ENCODE assay signal across 27 cellular contexts in genomic region chr7:131509087-131509486, GRCh38.
"Had no signal": no experiment of that assay in that cellular context is flagged by ENCODE, and none has a peak within 500 bp of the region (broad histone marks: within the 10 kb centered on the region; RNA-seq: fewer than 3 reads in every experiment).

No MANE protein-coding gene starts in this region.

- FAIRE-seq: small intestine had no signal

- H3K27me3 ChIP-seq: sigmoid colon had no signal

- DNase-seq: activated CD4-positive, alpha-beta T cell treated with anti-CD3 and anti-CD28 coated beads for 48 hours; activated CD4-positive, alpha-beta T cell treated with anti-CD3 and anti-CD28 coated beads, Interleukin-2, amount 50 U/mL, for 48 hours; activated CD8-positive, alpha-beta memory T cell treated with anti-CD3 and anti-CD28 coated beads for 24 hours; activated effector memory CD4-positive, alpha-beta T cell treated with anti-CD3 and anti-CD28 coated beads, Interleukin-2, amount 50 U/mL, for 16 hours; activated naive CD4-positive, alpha-beta T cell treated with anti-CD3 and anti-CD28 coated beads for 36 hours; activated T-cell treated with anti-CD3 and anti-CD28 coated beads, Interleukin-2, amount 50 U/mL, for 1 hour; esophagus squamous epithelium; foreskin melanocyte; kidney glomerular epithelial cell; lower lobe of right lung; mesendoderm; mucosa of descending colon; sigmoid colon; small intestine; stimulated activated CD4-positive, alpha-beta T cell treated with anti-CD3 and anti-CD28 coated beads, Interleukin-4, amount 100 ng/mL, for 24 hours; stimulated activated naive CD8-positive, alpha-beta T cell treated with anti-CD3 and anti-CD28 coated beads, Interleukin-15, amount 100 ng/mL, for 72 hours; substantia nigra had no signal

- H3K36me3 Mint-ChIP-seq: natural killer cell treated with Interleukin-12 subunit alpha and Interleukin-12 subunit beta and Interleukin-15 and Interleukin-18, amount 100 ng/mL, for 72 hours; type B pancreatic cell had no signal

- H3K4me1 ChIP-seq: breast epithelium had no signal

- H3K4me3 Mint-ChIP-seq: activated naive CD4-positive, alpha-beta T cell treated with anti-CD3 and anti-CD28 coated beads for 36 hours; activated T-helper 1 cell treated with anti-CD3 and anti-CD28 coated beads, Interleukin-12 subunit alpha, Interleukin-12 subunit beta, Interleukin-2, Interleukin-4 antibody, amounts not matched to agents 30 ng/mL and 10 ng/mL and 1 ng/mL, durations not matched to agents 14 hours and 24 hours and 36 hours; central memory CD8-positive, alpha-beta T cell; dendritic cell treated with granulocyte-macrophage colony-stimulating factor and Interleukin-4, amounts not matched to agents 40 ng/mL and 50 ng/mL, for 4 days; natural killer cell treated with Interleukin-12 subunit alpha and Interleukin-12 subunit beta and Interleukin-15 and Interleukin-18, amount 100 ng/mL, for 72 hours; stimulated activated memory B cell treated with anti-CD40 and anti-IgM and Interleukin-4, amounts not matched to agents 10 μg/mL and 1 μg/mL and 100 μg/mL, for 72 hours; T-helper 2 cell treated with Interferon-gamma antibody and Interleukin-4, amounts not matched to agents 5 μg/mL and 100 μg/mL, for 36 hours; type B pancreatic cell had no signal

- ATAC-seq: left lobe of liver; lower lobe of right lung; mucosa of descending colon; natural killer cell treated with Interleukin-12 subunit alpha and Interleukin-12 subunit beta and Interleukin-15 and Interleukin-18, amount 100 ng/mL, for 72 hours; stimulated activated memory B cell treated with anti-CD40 and anti-IgM and Interleukin-4, amounts not matched to agents 10 μg/mL and 1 μg/mL and 100 μg/mL, for 72 hours; stimulated activated naive CD8-positive, alpha-beta T cell treated with anti-CD3 and anti-CD28 coated beads, Interleukin-15, amount 100 ng/mL, for 72 hours had no signal

- H3K9me3 Mint-ChIP-seq: activated naive CD4-positive, alpha-beta T cell treated with anti-CD3 and anti-CD28 coated beads for 36 hours; activated T-helper 1 cell treated with anti-CD3 and anti-CD28 coated beads, Interleukin-12 subunit alpha, Interleukin-12 subunit beta, Interleukin-2, Interleukin-4 antibody, amounts not matched to agents 30 ng/mL and 10 ng/mL and 1 ng/mL, durations not matched to agents 14 hours and 24 hours and 36 hours; central memory CD8-positive, alpha-beta T cell; dendritic cell treated with granulocyte-macrophage colony-stimulating factor and Interleukin-4, amounts not matched to agents 40 ng/mL and 50 ng/mL, for 4 days; natural killer cell treated with Interleukin-12 subunit alpha and Interleukin-12 subunit beta and Interleukin-15 and Interleukin-18, amount 100 ng/mL, for 72 hours; stimulated activated memory B cell treated with anti-CD40 and anti-IgM and Interleukin-4, amounts not matched to agents 10 μg/mL and 1 μg/mL and 100 μg/mL, for 72 hours; stimulated activated naive CD8-positive, alpha-beta T cell treated with anti-CD3 and anti-CD28 coated beads, Interleukin-15, amount 100 ng/mL, for 72 hours; T-helper 2 cell treated with Interferon-gamma antibody and Interleukin-4, amounts not matched to agents 5 μg/mL and 100 μg/mL, for 36 hours; type B pancreatic cell had no signal

- H3K27ac Mint-ChIP-seq: activated naive CD4-positive, alpha-beta T cell treated with anti-CD3 and anti-CD28 coated beads for 36 hours; activated T-helper 1 cell treated with anti-CD3 and anti-CD28 coated beads, Interleukin-12 subunit alpha, Interleukin-12 subunit beta, Interleukin-2, Interleukin-4 antibody, amounts not matched to agents 30 ng/mL and 10 ng/mL and 1 ng/mL, durations not matched to agents 14 hours and 24 hours and 36 hours; dendritic cell treated with granulocyte-macrophage colony-stimulating factor and Interleukin-4, amounts not matched to agents 40 ng/mL and 50 ng/mL, for 4 days; natural killer cell treated with Interleukin-12 subunit alpha and Interleukin-12 subunit beta and Interleukin-15 and Interleukin-18, amount 100 ng/mL, for 72 hours; stimulated activated memory B cell treated with anti-CD40 and anti-IgM and Interleukin-4, amounts not matched to agents 10 μg/mL and 1 μg/mL and 100 μg/mL, for 72 hours; T-helper 2 cell treated with Interferon-gamma antibody and Interleukin-4, amounts not matched to agents 5 μg/mL and 100 μg/mL, for 36 hours; type B pancreatic cell had no signal

- H3K36me3 ChIP-seq: breast epithelium, esophagus squamous epithelium had no signal

- H3K27ac ChIP-seq: breast epithelium, epithelial cell of prostate, esophagus squamous epithelium, lower lobe of right lung, sigmoid colon had no signal

- H3K9me3 ChIP-seq: breast epithelium, esophagus squamous epithelium, lower lobe of right lung, mucosa of descending colon, sigmoid colon had no signal

- H3K4me3 ChIP-seq: breast epithelium, esophagus squamous epithelium, lower lobe of right lung, mucosa of descending colon, sigmoid colon had no signal
